In genomic region chrX:111386884-111387283, GRCh38 we compare ENCODE assay signal across 2 cellular contexts.
TF ChIP-seq lines count a peak whose summit lies in the region.

No MANE protein-coding gene starts in this region.

TF ChIP-seq in WTC11, 78 proteins besides CTCF, POLR2A, EP300 and RAD21 (continued from another document):
- TF ChIP-seq ATF6 (CRISPR knock-in tag; IDR thresholded peaks at IDR 0.05) (no peak), TEAD1 (CRISPR knock-in tag; IDR thresholded peaks at IDR 0.05) (no peak), MXD4 (CRISPR knock-in tag; IDR thresholded peaks at IDR 0.05; ENCODE audit: borderline replicate concordance) (no peak), IRF2 (CRISPR knock-in tag; IDR thresholded peaks at IDR 0.05; ENCODE audit: borderline replicate concordance, low read depth) (no peak), HMGA2 (CRISPR knock-in tag; IDR thresholded peaks at IDR 0.05) (no peak), ZNF396 (CRISPR knock-in tag; IDR thresholded peaks at IDR 0.05; ENCODE audit: borderline replicate concordance) (no peak), MAX (CRISPR knock-in tag; IDR thresholded peaks at IDR 0.05) (no peak), GRHL2 (CRISPR knock-in tag; IDR thresholded peaks at IDR 0.05; ENCODE audit: insufficient replicate concordance, severe bottlenecking) (no peak), IRF1 (CRISPR knock-in tag; IDR thresholded peaks at IDR 0.05) (no peak), NFYB (CRISPR knock-in tag; conservative IDR thresholded peaks at IDR 0.05; ENCODE audit: low read depth) (no peak), NFE2L1 (CRISPR knock-in tag; IDR thresholded peaks at IDR 0.05) (no peak)

TF ChIP-seq in neural cell, 6 proteins besides CTCF, POLR2A, EP300 and RAD21 (continued from another document):
- TF ChIP-seq REST (IDR thresholded peaks at IDR 0.05; ENCODE audit: borderline replicate concordance): no peak
